ENCODE assay signal across 8 cellular contexts in genomic region chr1:197399691-197400521, GRCh38.
DNase-seq lines count a peak whose midpoint lies in the region; ATAC-seq and TF ChIP-seq lines count a peak whose summit lies in the region.

No MANE protein-coding gene starts in this region.

- no peak overlapping the region for H2BK12ac ChIP-seq in mesenchymal stem cell (ENCODE audit: low read length in 2 of 2)

- in situ Hi-C loops in astrocyte of the cerebellum (cut with HindIII; ENCODE audit: low sequenced_read_pairs), result no loop called here

- ATAC-seq in GM19455 (IDR thresholded peaks at IDR 0.05; ENCODE audit: unreplicated experiment), result peak; percentile 83
- ATAC-seq in HG03520 (IDR thresholded peaks at IDR 0.05; ENCODE audit: unreplicated experiment), result peak; percentile 86

- no peak overlapping the region for H3K4ac ChIP-seq in mesenchymal stem cell (ENCODE audit: low read depth in 1 of 2, low read length in 2 of 2)

- H3K4me3 ChIP-seq in astrocyte of the cerebellum (ENCODE audit: low read depth, low read length), result no peak overlapping the region
- no peak overlapping the region for H3K4me3 ChIP-seq in mesenchymal stem cell (ENCODE audit: insufficient read depth in 1 of 2, low read depth in 1 of 2, low read length in 2 of 2)

- H2AK5ac ChIP-seq in mesenchymal stem cell (ENCODE audit: low read length, severe bottlenecking), result no peak overlapping the region

- no peak overlapping the region for H3K23ac ChIP-seq in mesenchymal stem cell (ENCODE audit: low read length in 2 of 2)

- no peaks in the 10 kb centered on the region for H3K79me1 ChIP-seq in mesenchymal stem cell (replicated peaks; ENCODE audit: low read length, poor library complexity, severe bottlenecking)

- no peak overlapping the region for H3K14ac ChIP-seq in mesenchymal stem cell (ENCODE audit: low read length in 2 of 2)

- no peaks in the 10 kb centered on the region for H3K4me1 ChIP-seq in mesenchymal stem cell (ENCODE audit: control insufficient read depth, insufficient read depth, low read depth, low read length)

- no peak overlapping the region for H2AFZ ChIP-seq in mesenchymal stem cell (ENCODE audit: low read depth, low read length)

- H2BK5ac ChIP-seq in mesenchymal stem cell (ENCODE audit: low read depth, low read length, poor library complexity, severe bottlenecking), result no peak overlapping the region

- H3K18ac ChIP-seq in mesenchymal stem cell (ENCODE audit: low read depth in 1 of 2, low read length in 2 of 2), result no peak overlapping the region

- no peaks in the 10 kb centered on the region for H3K9me3 ChIP-seq in mesenchymal stem cell (ENCODE audit: control insufficient read depth, low read length)

- no peaks in the 10 kb centered on the region for H3K36me3 ChIP-seq in mesenchymal stem cell (ENCODE audit: control insufficient read depth in 1 of 2, insufficient read depth in 2 of 2, low read depth in 1 of 2, low read length in 2 of 2)

- no peaks in the 10 kb centered on the region for H3K27me3 ChIP-seq in mesenchymal stem cell (ENCODE audit: control insufficient read depth in 1 of 2, insufficient read depth in 1 of 2, low read length in 2 of 2)

- no peak overlapping the region for H3K27ac ChIP-seq in mesenchymal stem cell (ENCODE audit: low read length, poor library complexity, severe bottlenecking)

- H3K4me2 ChIP-seq in mesenchymal stem cell (ENCODE audit: low read length, poor library complexity, severe bottlenecking), result no peak overlapping the region

- no peak overlapping the region for H4K8ac ChIP-seq in mesenchymal stem cell (ENCODE audit: low read length)

- H2BK15ac ChIP-seq in mesenchymal stem cell (ENCODE audit: low read depth, poor library complexity, severe bottlenecking), result no peak overlapping the region

- no peak overlapping the region for H2BK120ac ChIP-seq in mesenchymal stem cell (ENCODE audit: low read depth, low read length)

- peak; percentile 66 for TF ChIP-seq CTCF in astrocyte of the cerebellum (IDR thresholded peaks at IDR 0.05; ENCODE audit: low read depth, low read length, missing control alignments)

- 20% methylated on average over 4 of the region's 4 CpGs for WGBS in mesenchymal stem cell

- H4K91ac ChIP-seq in mesenchymal stem cell (ENCODE audit: low read length), result no peak overlapping the region

- peak; percentile 75 for DNase-seq in ELR (ENCODE audit: low read depth)
- peak; percentile 75 for DNase-seq in NCI-H82 (lab: John Stamatoyannopoulos, UW)
- DNase-seq in astrocyte of the cerebellum (ENCODE audit: low read depth), result peak; percentile 19
- peak; percentile 68 for DNase-seq in mesenchymal stem cell
- DNase-seq in C1 segment of cervical spinal cord (lab: John Stamatoyannopoulos, UW), result no peak
- DNase-seq in activated CD8-positive, alpha-beta memory T cell treated with anti-CD3 and anti-CD28 coated beads for 24 hours, result no peak

- no peak overlapping the region for H3K9ac ChIP-seq in mesenchymal stem cell (ENCODE audit: low read length)

Comparison
In these comparisons a context has a peak if more than half of its experiments do, and no peak if none do; other contexts are left out.
1. DNase-seq: peak in ELR (single experiment), NCI-H82 (single experiment), astrocyte of the cerebellum (single experiment) and mesenchymal stem cell (single experiment); none in C1 segment of cervical spinal cord (0 of 14) and activated CD8-positive, alpha-beta memory T cell treated with anti-CD3 and anti-CD28 coated beads for 24 hours (single experiment).